Comparison of ENCODE assay signal across 15 cellular contexts in the genomic region with DNA sequence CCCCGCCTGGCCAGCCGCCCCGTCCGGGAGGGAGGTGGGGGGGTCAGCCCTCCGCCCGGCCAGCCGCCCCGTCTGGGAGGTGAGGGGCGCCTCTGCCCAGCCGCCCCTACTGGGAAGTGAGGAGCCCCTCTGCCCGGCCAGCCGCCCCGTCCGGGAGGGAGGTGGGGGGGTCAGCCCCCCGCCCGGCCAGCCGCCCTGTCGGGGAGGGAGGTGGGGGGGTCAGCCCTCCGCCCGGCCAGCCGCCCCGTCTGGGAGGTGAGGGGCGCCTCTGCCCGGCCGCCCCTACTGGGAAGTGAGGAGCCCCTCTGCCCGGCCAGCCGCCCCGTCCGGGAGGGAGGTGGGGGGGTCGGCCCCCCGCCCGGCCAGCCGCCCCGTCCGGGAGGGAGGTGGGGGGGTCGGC. TPM values are rescaled to one million over a fixed set of nuclear protein-coding genes. Genes with fewer than 3 reads are reported as not detected.
"Had no signal": no experiment of that assay in that cellular context is flagged by ENCODE, and none has a peak within 500 bp of the region (broad histone marks: within the 10 kb centered on the region; RNA-seq: fewer than 3 reads in every experiment).

No MANE protein-coding gene starts in this region.

RNA-seq across cellular contexts. Expression of gene CAMP, which starts 11.5 kb away (rescaled TPM):
- total RNA-seq: activated B cell treated with CpG ODN at 0.5 μM for 24 hours; activated CD4-positive, alpha-beta memory T cell treated with anti-CD3 and anti-CD28 coated beads for 36 hours; activated CD4-positive, alpha-beta memory T cell treated with anti-CD3 and anti-CD28 coated beads, Interleukin-2, amount 10 ng/mL, durations not matched to agents 7 days and 5 days; activated CD4-positive, alpha-beta T cell treated with anti-CD3 and anti-CD28 coated beads for 36 hours; activated CD4-positive, alpha-beta T cell treated with anti-CD3 and anti-CD28 coated beads, Interleukin-2, amount 10 ng/mL, durations not matched to agents 24 days and 14 days; activated CD4-positive, alpha-beta T cell treated with anti-CD3 and anti-CD28 coated beads, Interleukin-2, amount 10 ng/mL, durations not matched to agents 7 days and 5 days; activated CD8-positive, alpha-beta memory T cell treated with anti-CD3 and anti-CD28 coated beads for 36 hours; activated CD8-positive, alpha-beta memory T cell treated with anti-CD3 and anti-CD28 coated beads, Interleukin-2, amount 10 ng/mL, durations not matched to agents 7 days and 5 days; activated CD8-positive, alpha-beta T cell treated with anti-CD3 and anti-CD28 coated beads for 36 hours; activated CD8-positive, alpha-beta T cell treated with anti-CD3 and anti-CD28 coated beads, Interleukin-2, amount 10 ng/mL, durations not matched to agents 7 days and 5 days; T-cell; T-helper 1 cell treated with Interleukin-12 subunit alpha and Interleukin-12 subunit beta and Interleukin-4 antibody, amounts not matched to agents 30 ng/mL and 1 ng/mL, for 36 hours; T-helper 17 cell; T-helper 2 cell treated with Interferon-gamma antibody and Interleukin-4, amounts not matched to agents 100 ng/mL and 5 ng/mL, for 36 hours; WTC11 had no signal
